In genomic region chr13:99228737-99229691, GRCh38 we compare ENCODE assay signal across 8 cellular contexts. TPM values are rescaled to one million over a fixed set of nuclear protein-coding genes. Genes with fewer than 3 reads are reported as not detected.
DNase-seq lines count a peak whose midpoint lies in the region; ATAC-seq and TF ChIP-seq lines count a peak whose summit lies in the region.

No MANE protein-coding gene starts in this region.

- TF ChIP-seq CTCF in HL-60 (IDR thresholded peaks at IDR 0.05; ENCODE audit: insufficient read depth, low read length) = no peak
- TF ChIP-seq CTCF in mesothelial cell of epicardium (IDR thresholded peaks at IDR 0.05; ENCODE audit: unreplicated experiment) = no peak
- no peak for TF ChIP-seq CTCF in testis (IDR thresholded peaks at IDR 0.05)

- TF ChIP-seq POLR2A in testis (IDR thresholded peaks at IDR 0.05) = no peak

- H3K27ac ChIP-seq in HL-60 (replicated peaks) (peak overlapping the region; percentile 43), testis (no peak overlapping the region)

- peak overlapping the region; percentile 66 for H3K4me3 Mint-ChIP-seq in activated T-helper 2 cell treated with anti-CD3 and anti-CD28 coated beads, Interferon-gamma antibody, Interleukin-2, Interleukin-4, amounts not matched to agents 10 μg/mL and 5 μg/mL and 100 μg/mL, durations not matched to agents 14 hours and 24 hours and 36 hours (ENCODE audit: low read depth)
- no peak overlapping the region for H3K4me3 Mint-ChIP-seq in mesothelial cell of epicardium

- H3K4me1 Mint-ChIP-seq in activated T-helper 2 cell treated with anti-CD3 and anti-CD28 coated beads, Interferon-gamma antibody, Interleukin-2, Interleukin-4, amounts not matched to agents 10 μg/mL and 5 μg/mL and 100 μg/mL, durations not matched to agents 14 hours and 24 hours and 36 hours (ENCODE audit: low read depth) = peaks cover 54% of the 10 kb centered on the region
- peaks cover 9% of the 10 kb centered on the region for H3K4me1 Mint-ChIP-seq in mesothelial cell of epicardium

- intact Hi-C loops in activated T-helper 2 cell treated with anti-CD3 and anti-CD28 coated beads, Interferon-gamma antibody, Interleukin-2, Interleukin-4, amounts not matched to agents 10 μg/mL and 5 μg/mL and 100 μg/mL, durations not matched to agents 14 hours and 24 hours and 36 hours (cut with micrococcal nuclease) = loop anchor here (1.0 to 5.0 kb wide), 5 partner anchors 10 to 202 kb away; no protein-coding TSS in a partner anchor
- intact Hi-C loops in testis (cut with DNase I; ENCODE audit: low total_unique reads) = no loop called here

- H3K4me3 ChIP-seq in GM08714 (ENCODE audit: low read length) (peak overlapping the region; percentile 70; the same call in 1 of the 2 replicates), HL-60 (replicated peaks; ENCODE audit: insufficient read depth, low read length) (no peak overlapping the region), testis (no peak overlapping the region)

- no peaks in the 10 kb centered on the region for H3K9me3 ChIP-seq in testis

- peaks cover 44% of the 10 kb centered on the region for H3K36me3 Mint-ChIP-seq in activated T-helper 2 cell treated with anti-CD3 and anti-CD28 coated beads, Interferon-gamma antibody, Interleukin-2, Interleukin-4, amounts not matched to agents 10 μg/mL and 5 μg/mL and 100 μg/mL, durations not matched to agents 14 hours and 24 hours and 36 hours (ENCODE audit: low read depth)
- H3K36me3 Mint-ChIP-seq in mesothelial cell of epicardium = peaks cover 5% of the 10 kb centered on the region

- no peaks in the 10 kb centered on the region for H3K27me3 Mint-ChIP-seq in activated T-helper 2 cell treated with anti-CD3 and anti-CD28 coated beads, Interferon-gamma antibody, Interleukin-2, Interleukin-4, amounts not matched to agents 10 μg/mL and 5 μg/mL and 100 μg/mL, durations not matched to agents 14 hours and 24 hours and 36 hours (ENCODE audit: low read depth)
- no peaks in the 10 kb centered on the region for H3K27me3 Mint-ChIP-seq in mesothelial cell of epicardium (ENCODE audit: low read depth)

- no peaks in the 10 kb centered on the region for H3K27me3 ChIP-seq in HL-60 (ENCODE audit: insufficient read depth, poor library complexity, severe bottlenecking)
- no peaks in the 10 kb centered on the region for H3K27me3 ChIP-seq in testis

- H3K27ac Mint-ChIP-seq in activated T-helper 2 cell treated with anti-CD3 and anti-CD28 coated beads, Interferon-gamma antibody, Interleukin-2, Interleukin-4, amounts not matched to agents 10 μg/mL and 5 μg/mL and 100 μg/mL, durations not matched to agents 14 hours and 24 hours and 36 hours = peak overlapping the region; percentile 94
- peak overlapping the region; percentile 48 for H3K27ac Mint-ChIP-seq in mesothelial cell of epicardium

- WGBS in testis, 2 donors = 66 to 78% methylated on average over 13 of the region's 13 CpGs

- peak in 1 of 2 experiments; percentile 33 for DNase-seq in HL-60 (ENCODE audit: low read depth in 1 of 2, low spot score in 1 of 2)
- DNase-seq in activated T-helper 2 cell treated with anti-CD3 and anti-CD28 coated beads, Interferon-gamma antibody, Interleukin-2, Interleukin-4, amounts not matched to agents 10 μg/mL and 5 μg/mL and 100 μg/mL, durations not matched to agents 14 hours and 24 hours and 36 hours (ENCODE audit: low spot score) = no peak
- no peak for DNase-seq in mesothelial cell of epicardium (ENCODE audit: low spot score in 2 of 2, unreplicated experiment in 2 of 2)
- no peak for DNase-seq in HUDEP-2 (lab: John Stamatoyannopoulos, UW; ENCODE audit: unreplicated experiment in 76 of 76)
- no peak for DNase-seq in testis
- DNase-seq in 8988T = no peak

- peak; percentile 93 for ATAC-seq in GM21526 (IDR thresholded peaks at IDR 0.05; ENCODE audit: low FRiP score, unreplicated experiment)

- H3K9me3 Mint-ChIP-seq in activated T-helper 2 cell treated with anti-CD3 and anti-CD28 coated beads, Interferon-gamma antibody, Interleukin-2, Interleukin-4, amounts not matched to agents 10 μg/mL and 5 μg/mL and 100 μg/mL, durations not matched to agents 14 hours and 24 hours and 36 hours = no peaks in the 10 kb centered on the region
- no peaks in the 10 kb centered on the region for H3K9me3 Mint-ChIP-seq in mesothelial cell of epicardium

- no peaks in the 10 kb centered on the region for H3K36me3 ChIP-seq in testis (ENCODE audit: low read depth, missing control alignments)

- peaks cover 5% of the 10 kb centered on the region for H3K4me1 ChIP-seq in testis

RNA-seq across cellular contexts. Expression of gene UBAC2, which starts 28.4 kb away (rescaled TPM):
- total RNA-seq in activated T-helper 2 cell treated with anti-CD3 and anti-CD28 coated beads, Interferon-gamma antibody, Interleukin-2, Interleukin-4, amounts not matched to agents 10 μg/mL and 5 μg/mL and 100 μg/mL, durations not matched to agents 14 hours and 24 hours and 36 hours = 53.4 and 55.1 TPM in 2 replicates
- total RNA-seq in mesothelial cell of epicardium (61.8 to 64.3 TPM (median 62.3 TPM) in 3 replicates), testis (10 to 100 TPM; 85.5 to 93.0 TPM)
- polyA plus RNA-seq in testis (ENCODE audit: insufficient read depth, low read depth, low replicate concordance) = 147 TPM

RNA-seq across cellular contexts. Expression of gene GPR18, which starts 29.2 kb away (rescaled TPM):
- total RNA-seq in activated T-helper 2 cell treated with anti-CD3 and anti-CD28 coated beads, Interferon-gamma antibody, Interleukin-2, Interleukin-4, amounts not matched to agents 10 μg/mL and 5 μg/mL and 100 μg/mL, durations not matched to agents 14 hours and 24 hours and 36 hours = 7.4 and 8.4 TPM in 2 replicates
- not detected in 3 replicates for total RNA-seq in mesothelial cell of epicardium
- 10 to 100 TPM in 1 of 2 donors, 1 to 10 TPM in 1; 8.5 to 16.6 TPM for total RNA-seq in testis
- polyA plus RNA-seq in testis (ENCODE audit: insufficient read depth, low read depth, low replicate concordance) = 18.0 TPM
